In the genomic region with DNA sequence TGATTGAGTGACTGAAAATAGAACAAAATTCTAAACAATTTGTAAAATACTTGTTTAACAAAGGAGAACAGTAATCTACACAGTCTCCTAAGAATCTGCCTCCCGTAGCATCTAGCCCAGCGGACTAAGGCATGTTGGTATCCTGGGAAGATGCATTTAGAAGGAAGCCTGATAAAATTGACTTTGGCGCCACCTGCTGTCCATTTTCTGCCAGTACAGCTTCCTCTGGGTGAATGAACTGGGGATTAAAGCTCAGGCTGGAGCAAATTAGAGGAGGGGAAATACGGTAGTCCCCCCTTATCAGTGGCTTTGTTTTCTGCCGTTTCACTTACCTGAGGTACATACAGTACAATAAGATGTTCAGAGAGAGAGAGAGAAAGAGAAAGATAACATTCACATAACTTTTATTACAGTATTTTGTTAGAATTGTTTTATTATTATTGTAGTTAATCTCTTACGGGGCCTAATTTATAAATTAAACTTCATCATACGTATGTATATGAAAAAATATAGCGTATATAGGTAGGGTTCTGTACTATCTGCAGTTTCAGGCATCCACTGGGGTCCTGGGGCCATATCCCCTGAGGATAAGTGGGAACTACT, we compare ENCODE assay signal across 8 cellular contexts.
DNase-seq lines count a peak whose midpoint lies in the region; ATAC-seq, FAIRE-seq and TF ChIP-seq lines count a peak whose summit lies in the region.

No MANE protein-coding gene starts in this region.

- H3K27me3 ChIP-seq in CD8-positive, alpha-beta T cell (ENCODE audit: insufficient read depth, low read length): no peaks in the 10 kb centered on the region
- no peaks in the 10 kb centered on the region for H3K27me3 ChIP-seq in astrocyte (ENCODE audit: insufficient read depth, low read length)
- H3K27me3 ChIP-seq in gastrocnemius medialis: no peaks in the 10 kb centered on the region

- no peaks in the 10 kb centered on the region for H3K4me1 ChIP-seq in CD8-positive, alpha-beta T cell (ENCODE audit: insufficient read depth, low read length)
- H3K4me1 ChIP-seq in astrocyte (ENCODE audit: insufficient read depth, low read length) (no peaks in the 10 kb centered on the region), gastrocnemius medialis (no peaks in the 10 kb centered on the region)

- no peaks in the 10 kb centered on the region for H4K20me1 ChIP-seq in astrocyte (ENCODE audit: insufficient read depth, low read length)

- intact Hi-C loops in CD8-positive, alpha-beta T cell (cut with DNase I, micrococcal nuclease): loop anchor here (1.0 to 10.0 kb wide), 12 partner anchors 30 to 1980 kb away; a partner anchor contains a TSS
- intact Hi-C loops in gastrocnemius medialis (cut with DNase I; ENCODE audit: low total_unique reads): loop anchor here (5.0 kb wide), 1 partner anchor 1978 kb away; a partner anchor contains a TSS

- no peak overlapping the region for H3K4me3 ChIP-seq in CD8-positive, alpha-beta T cell (ENCODE audit: low read depth, low read length)
- no peak overlapping the region for H3K4me3 ChIP-seq in NB4 (ENCODE audit: low read depth, low read length)
- H3K4me3 ChIP-seq in astrocyte (ENCODE audit: insufficient read depth, low read depth, low read length): no peak overlapping the region
- no peak overlapping the region for H3K4me3 ChIP-seq in gastrocnemius medialis

- no peak overlapping the region for H3K9ac ChIP-seq in astrocyte (ENCODE audit: low read length)

- H3K4me3 Mint-ChIP-seq in CD8-positive, alpha-beta T cell: no peak overlapping the region
- H3K4me3 Mint-ChIP-seq in T-helper 2 cell treated with Interferon-gamma antibody and Interleukin-4, amounts not matched to agents 5 μg/mL and 100 μg/mL, for 36 hours: no peak overlapping the region
- no peak overlapping the region for H3K4me3 Mint-ChIP-seq in astrocyte (ENCODE audit: unreplicated experiment)

- H3K79me2 ChIP-seq in astrocyte (ENCODE audit: insufficient read depth, low read length): no peaks in the 10 kb centered on the region

- peak; percentile 66 for ATAC-seq in CD8-positive, alpha-beta T cell
- ATAC-seq in GM21360 (IDR thresholded peaks at IDR 0.05; ENCODE audit: unreplicated experiment) (peak; percentile 50), gastrocnemius medialis (peak; percentile 83 to 91), HG02884 (IDR thresholded peaks at IDR 0.05; ENCODE audit: unreplicated experiment) (no peak)

- H3K9me3 ChIP-seq in CD8-positive, alpha-beta T cell (ENCODE audit: low read length): no peaks in the 10 kb centered on the region
- H3K9me3 ChIP-seq in astrocyte (ENCODE audit: insufficient read depth, low read depth, low read length): no peaks in the 10 kb centered on the region
- H3K9me3 ChIP-seq in gastrocnemius medialis: no peaks in the 10 kb centered on the region

- TF ChIP-seq CTCF in CD8-positive, alpha-beta T cell (IDR thresholded peaks at IDR 0.05): peak; percentile 100
- peak; percentile 83 for TF ChIP-seq CTCF in NB4 (IDR thresholded peaks at IDR 0.05; ENCODE audit: low read depth, low read length)
- peak; percentile 96 for TF ChIP-seq CTCF in astrocyte (IDR thresholded peaks at IDR 0.05; ENCODE audit: insufficient read depth, low read depth, low read length)
- peak; percentile 58 to 90 (median 77) for TF ChIP-seq CTCF in gastrocnemius medialis (IDR thresholded peaks at IDR 0.05 in 4 of 5, conservative IDR thresholded peaks at IDR 0.05 in 1 of 5)

- peak; percentile 38 to 78 (median 67) for DNase-seq in CD8-positive, alpha-beta T cell
- peak; percentile 61 for DNase-seq in NB4 (ENCODE audit: low read depth)
- DNase-seq in T-helper 2 cell treated with Interferon-gamma antibody and Interleukin-4, amounts not matched to agents 5 μg/mL and 100 μg/mL, for 36 hours (ENCODE audit: low spot score): peak; percentile 41
- DNase-seq in astrocyte (ENCODE audit: low read depth): peak; percentile 36
- peak; percentile 46 for DNase-seq in hepatic stellate cell (ENCODE audit: low spot score)
- peak; percentile 18 to 56 for DNase-seq in gastrocnemius medialis

- CTCF ChIA-PET in CD8-positive, alpha-beta T cell (lab: Charles Lee): interaction anchor here (0.6 to 1.4 kb wide), 12 partner anchors 10 to 650 kb away, joined by 3 to 13 read pairs (median 4); no protein-coding TSS in a partner anchor

- no peak for FAIRE-seq in astrocyte (lab: Jason Lieb, UNC)

- TF ChIP-seq POLR2A in NB4 (IDR thresholded peaks at IDR 0.05; ENCODE audit: extremely low read depth, insufficient read length): no peak
- no peak for TF ChIP-seq POLR2A in gastrocnemius medialis (IDR thresholded peaks at IDR 0.05)

- no peaks in the 10 kb centered on the region for H3K4me1 Mint-ChIP-seq in CD8-positive, alpha-beta T cell (ENCODE audit: low read depth)
- no peaks in the 10 kb centered on the region for H3K4me1 Mint-ChIP-seq in T-helper 2 cell treated with Interferon-gamma antibody and Interleukin-4, amounts not matched to agents 5 μg/mL and 100 μg/mL, for 36 hours (ENCODE audit: low read depth)
- H3K4me1 Mint-ChIP-seq in astrocyte (ENCODE audit: low read depth, unreplicated experiment): no peaks in the 10 kb centered on the region

- no peaks in the 10 kb centered on the region for H3K36me3 Mint-ChIP-seq in CD8-positive, alpha-beta T cell
- no peaks in the 10 kb centered on the region for H3K36me3 Mint-ChIP-seq in T-helper 2 cell treated with Interferon-gamma antibody and Interleukin-4, amounts not matched to agents 5 μg/mL and 100 μg/mL, for 36 hours (ENCODE audit: low read depth)
- no peaks in the 10 kb centered on the region for H3K36me3 Mint-ChIP-seq in astrocyte (ENCODE audit: low read depth, unreplicated experiment)

- POLR2A ChIA-PET in CD8-positive, alpha-beta T cell (lab: Charles Lee): interaction anchor here (0.6 kb wide), 1 partner anchor 146 kb away, joined by 3 read pairs; no protein-coding TSS in a partner anchor

- no peaks in the 10 kb centered on the region for H3K36me3 ChIP-seq in CD8-positive, alpha-beta T cell (ENCODE audit: insufficient read depth, low read length)
- H3K36me3 ChIP-seq in astrocyte (ENCODE audit: insufficient read depth, low read length) (no peaks in the 10 kb centered on the region), gastrocnemius medialis (no peaks in the 10 kb centered on the region)

- no peaks in the 10 kb centered on the region for H3K9me3 Mint-ChIP-seq in CD8-positive, alpha-beta T cell
- H3K9me3 Mint-ChIP-seq in T-helper 2 cell treated with Interferon-gamma antibody and Interleukin-4, amounts not matched to agents 5 μg/mL and 100 μg/mL, for 36 hours: no peaks in the 10 kb centered on the region
- H3K9me3 Mint-ChIP-seq in astrocyte (ENCODE audit: unreplicated experiment): no peaks in the 10 kb centered on the region

- H3K27ac Mint-ChIP-seq in CD8-positive, alpha-beta T cell: no peak overlapping the region
- no peak overlapping the region for H3K27ac Mint-ChIP-seq in T-helper 2 cell treated with Interferon-gamma antibody and Interleukin-4, amounts not matched to agents 5 μg/mL and 100 μg/mL, for 36 hours
- H3K27ac Mint-ChIP-seq in astrocyte (ENCODE audit: unreplicated experiment): peak overlapping the region; percentile 35

- in situ Hi-C loops in gastrocnemius medialis (cut with MboI; ENCODE audit: low sequenced_read_pairs in 4 of 4): no loop called here

- H3K4me2 ChIP-seq in astrocyte (ENCODE audit: low read length): no peak overlapping the region

- H2AFZ ChIP-seq in astrocyte (ENCODE audit: low read depth, low read length): no peak overlapping the region

- H3K27ac ChIP-seq in CD8-positive, alpha-beta T cell (ENCODE audit: low read depth, low read length): no peak overlapping the region
- no peak overlapping the region for H3K27ac ChIP-seq in astrocyte (ENCODE audit: low read depth, low read length)
- H3K27ac ChIP-seq in gastrocnemius medialis: no peak overlapping the region

- peaks cover 10% of the 10 kb centered on the region for H3K27me3 Mint-ChIP-seq in CD8-positive, alpha-beta T cell (ENCODE audit: low read depth)
- H3K27me3 Mint-ChIP-seq in T-helper 2 cell treated with Interferon-gamma antibody and Interleukin-4, amounts not matched to agents 5 μg/mL and 100 μg/mL, for 36 hours (ENCODE audit: low read depth): peaks cover 23% of the 10 kb centered on the region
- H3K27me3 Mint-ChIP-seq in astrocyte (ENCODE audit: low read depth, unreplicated experiment): no peaks in the 10 kb centered on the region
